22 cellular contexts compared by ENCODE assay signal in genomic region chr12:63752283-63752682, GRCh38. TPM values are rescaled to one million over a fixed set of nuclear protein-coding genes. Genes with fewer than 3 reads are reported as not detected.
DNase-seq lines count a peak whose midpoint lies in the region; ATAC-seq and TF ChIP-seq lines count a peak whose summit lies in the region.
"Had no signal": no experiment of that assay in that cellular context is flagged by ENCODE, and none has a peak within 500 bp of the region (broad histone marks: within the 10 kb centered on the region; RNA-seq: fewer than 3 reads in every experiment).

No MANE protein-coding gene starts in this region.

- ATAC-seq in GM18861 (IDR thresholded peaks at IDR 0.05; ENCODE audit: unreplicated experiment) (peak; percentile 58), right cardiac atrium (no peak), Right ventricle myocardium superior (ENCODE audit: poor library complexity) (no peak)
- ATAC-seq in activated naive CD8-positive, alpha-beta T cell treated with anti-CD3 and anti-CD28 coated beads, Interleukin-2, amount 10 ng/mL, durations not matched to agents 7 days and 5 days (ENCODE audit: low read depth) = peak; percentile 78
- ATAC-seq: body of pancreas; foreskin keratinocyte; naive thymus-derived CD4-positive, alpha-beta T cell; pancreas; T-helper 17 cell had no signal

- no peaks in the 10 kb centered on the region for H3K36me3 ChIP-seq in BLaER1 treated with 17β-estradiol and CSF1 and Interleukin-3, amounts not matched to agents 10 nM and 100 nM
- H3K36me3 ChIP-seq: colonic mucosa, pancreas, suprapubic skin had no signal

- H3K27ac Mint-ChIP-seq in activated naive CD8-positive, alpha-beta T cell treated with anti-CD3 and anti-CD28 coated beads, Interleukin-2, amount 10 ng/mL, durations not matched to agents 7 days and 5 days = no peak overlapping the region
- no peak overlapping the region for H3K27ac Mint-ChIP-seq in progenitor cell of endocrine pancreas
- H3K27ac Mint-ChIP-seq: activated B cell treated with CpG ODN at 0.5 μM for 24 hours; memory B cell; naive thymus-derived CD4-positive, alpha-beta T cell; T-helper 17 cell had no signal

- H3K36me3 Mint-ChIP-seq in activated naive CD8-positive, alpha-beta T cell treated with anti-CD3 and anti-CD28 coated beads, Interleukin-2, amount 10 ng/mL, durations not matched to agents 7 days and 5 days = no peaks in the 10 kb centered on the region
- no peaks in the 10 kb centered on the region for H3K36me3 Mint-ChIP-seq in progenitor cell of endocrine pancreas (ENCODE audit: insufficient read depth)
- H3K36me3 Mint-ChIP-seq: memory B cell; naive thymus-derived CD4-positive, alpha-beta T cell had no signal

- H3K9ac ChIP-seq in BLaER1 treated with 17β-estradiol and CSF1 and Interleukin-3, amounts not matched to agents 10 nM and 100 nM = no peak overlapping the region

- H3K27ac ChIP-seq in BLaER1 treated with 17β-estradiol and CSF1 and Interleukin-3, amounts not matched to agents 10 nM and 100 nM = peak overlapping the region in 3 of 11 experiments; percentile 0 to 34 (median 30); a peak in 3 of 22 replicates
- no peak overlapping the region for H3K27ac ChIP-seq in right cardiac atrium (ENCODE audit: low read length)
- H3K27ac ChIP-seq: body of pancreas, colonic mucosa, foreskin keratinocyte, pancreas, suprapubic skin had no signal

- no peak for TF ChIP-seq CTCF in progenitor cell of endocrine pancreas (IDR thresholded peaks at IDR 0.05; ENCODE audit: unreplicated experiment)

- no peak overlapping the region for H3K4me3 ChIP-seq in BLaER1 treated with 17β-estradiol and CSF1 and Interleukin-3, amounts not matched to agents 10 nM and 100 nM
- H3K4me3 ChIP-seq in Jurkat, Clone E6-1 (ENCODE audit: low read length) = no peak overlapping the region
- H3K4me3 ChIP-seq in right cardiac atrium (ENCODE audit: low read length) = no peak overlapping the region
- H3K4me3 ChIP-seq: body of pancreas, colonic mucosa, pancreas, suprapubic skin had no signal

- H3K27me3 ChIP-seq in BLaER1 treated with 17β-estradiol and CSF1 and Interleukin-3, amounts not matched to agents 10 nM and 100 nM = no peaks in the 10 kb centered on the region
- no peaks in the 10 kb centered on the region for H3K27me3 ChIP-seq in right cardiac atrium (ENCODE audit: control insufficient read depth, insufficient read depth)
- H3K27me3 ChIP-seq: body of pancreas, colonic mucosa, pancreas, suprapubic skin had no signal

- 50% methylated on average over 2 of the region's 2 CpGs for WGBS in right cardiac atrium

- peaks cover 9% of the 10 kb centered on the region for H3K4me1 Mint-ChIP-seq in activated naive CD8-positive, alpha-beta T cell treated with anti-CD3 and anti-CD28 coated beads, Interleukin-2, amount 10 ng/mL, durations not matched to agents 7 days and 5 days
- peaks cover 4% of the 10 kb centered on the region for H3K4me1 Mint-ChIP-seq in progenitor cell of endocrine pancreas (ENCODE audit: low read depth)
- H3K4me1 Mint-ChIP-seq: activated B cell treated with CpG ODN at 0.5 μM for 24 hours, memory B cell had no signal

- no peaks in the 10 kb centered on the region for H3K9me3 ChIP-seq in BLaER1 treated with 17β-estradiol and CSF1 and Interleukin-3, amounts not matched to agents 10 nM and 100 nM (replicated peaks in 1 of 11)
- no peaks in the 10 kb centered on the region for H3K9me3 ChIP-seq in right cardiac atrium (ENCODE audit: control insufficient read depth, low read length)
- H3K9me3 ChIP-seq: body of pancreas, colonic mucosa, pancreas, suprapubic skin had no signal

- POLR2A ChIA-PET in activated naive CD8-positive, alpha-beta T cell treated with anti-CD3 and anti-CD28 coated beads, Interleukin-2, amount 10 ng/mL, durations not matched to agents 7 days and 5 days (lab: Charles Lee) = no interaction called here

- peaks cover 0 to 13% (median 10%) of the 10 kb centered on the region in 10 experiments; a peak in 17 of 20 replicates for H3K4me1 ChIP-seq in BLaER1 treated with 17β-estradiol and CSF1 and Interleukin-3, amounts not matched to agents 10 nM and 100 nM
- H3K4me1 ChIP-seq in right cardiac atrium (ENCODE audit: control insufficient read depth, insufficient read depth, low read length) = no peaks in the 10 kb centered on the region
- H3K4me1 ChIP-seq: body of pancreas, colonic mucosa, foreskin keratinocyte, pancreas, suprapubic skin had no signal

- peaks cover 10% of the 10 kb centered on the region for H3K27me3 Mint-ChIP-seq in activated naive CD8-positive, alpha-beta T cell treated with anti-CD3 and anti-CD28 coated beads, Interleukin-2, amount 10 ng/mL, durations not matched to agents 7 days and 5 days
- H3K27me3 Mint-ChIP-seq in progenitor cell of endocrine pancreas = no peaks in the 10 kb centered on the region

- H4K20me1 ChIP-seq in BLaER1 treated with 17β-estradiol and CSF1 and Interleukin-3, amounts not matched to agents 10 nM and 100 nM = no peaks in the 10 kb centered on the region

- DNase-seq in Jurkat, Clone E6-1 (ENCODE audit: low read depth, low spot score) = peak; percentile 10
- peak; percentile 34 for DNase-seq in activated naive CD8-positive, alpha-beta T cell treated with anti-CD3 and anti-CD28 coated beads, Interleukin-2, amount 10 ng/mL, durations not matched to agents 7 days and 5 days
- DNase-seq in progenitor cell of endocrine pancreas (ENCODE audit: low spot score, unreplicated experiment) = no peak
- no peak for DNase-seq in right cardiac atrium
- no peak for DNase-seq in SKM-1 treated with dmso at 0.1 percent for 144 hours (lab: John Stamatoyannopoulos, UW; ENCODE audit: unreplicated experiment)
- no peak for DNase-seq in Right ventricle myocardium superior
- DNase-seq: activated B cell treated with CpG ODN at 0.5 μM for 24 hours; body of pancreas; colonic mucosa; COR-L47; foreskin keratinocyte; naive thymus-derived CD4-positive, alpha-beta T cell; NCI-H2081; NCI-H510A treated with DMSO at 0.1 percent for 48 hours; pancreas; SHP77 treated with DMSO at 0.1 percent for 48 hours; stimulated activated CD4-positive, alpha-beta T cell treated with anti-CD3 and anti-CD28 coated beads, Interleukin-4, amount 100 ng/mL, for 1 hour; T-helper 17 cell had no signal

- intact Hi-C loops in right cardiac atrium (cut with DNase I) = no loop called here
- intact Hi-C loops in Right ventricle myocardium superior (cut with DNase I) = no loop called here

- H3K4me3 Mint-ChIP-seq in activated naive CD8-positive, alpha-beta T cell treated with anti-CD3 and anti-CD28 coated beads, Interleukin-2, amount 10 ng/mL, durations not matched to agents 7 days and 5 days = no peak overlapping the region
- H3K4me3 Mint-ChIP-seq in progenitor cell of endocrine pancreas (ENCODE audit: low read depth) = no peak overlapping the region
- H3K4me3 Mint-ChIP-seq: activated B cell treated with CpG ODN at 0.5 μM for 24 hours; memory B cell; naive thymus-derived CD4-positive, alpha-beta T cell; T-helper 17 cell had no signal

- H3K4me2 ChIP-seq in BLaER1 treated with 17β-estradiol and CSF1 and Interleukin-3, amounts not matched to agents 10 nM and 100 nM = peak overlapping the region in 9 of 11 experiments; percentile 39 to 71 (median 55); a peak in 16 of 22 replicates

- H3K9me3 Mint-ChIP-seq in activated naive CD8-positive, alpha-beta T cell treated with anti-CD3 and anti-CD28 coated beads, Interleukin-2, amount 10 ng/mL, durations not matched to agents 7 days and 5 days = no peaks in the 10 kb centered on the region
- no peaks in the 10 kb centered on the region for H3K9me3 Mint-ChIP-seq in progenitor cell of endocrine pancreas (ENCODE audit: low read depth)
- H3K9me3 Mint-ChIP-seq: activated B cell treated with CpG ODN at 0.5 μM for 24 hours; memory B cell; naive thymus-derived CD4-positive, alpha-beta T cell had no signal

RNA-seq across cellular contexts. Expression of gene RXYLT1, which starts 27.4 kb away (rescaled TPM):
- 24.7 TPM for polyA plus RNA-seq in Jurkat, Clone E6-1 (2012; ENCODE audit: insufficient read depth, insufficient read length)
- 10 to 100 TPM; 12.9 to 15.6 TPM for total RNA-seq in activated naive CD8-positive, alpha-beta T cell treated with anti-CD3 and anti-CD28 coated beads, Interleukin-2, amount 10 ng/mL, durations not matched to agents 7 days and 5 days
- 13.9 and 14.7 TPM in 2 replicates for total RNA-seq in progenitor cell of endocrine pancreas
- 10 to 100 TPM; 14.6 to 21.3 (median 15.3) TPM for total RNA-seq in right cardiac atrium
- polyA plus RNA-seq in right cardiac atrium = 12.6 TPM
- 14.3 TPM for total RNA-seq in Right ventricle myocardium superior

Comparison
In these comparisons a context has a peak if more than half of its experiments do, and no peak if none do; other contexts are left out.
1. ATAC-seq: peak in GM18861 (single experiment) and activated naive CD8-positive, alpha-beta T cell treated with anti-CD3 and anti-CD28 coated beads, Interleukin-2, amount 10 ng/mL, durations not matched to agents 7 days and 5 days (single experiment); none in right cardiac atrium (0 of 2) and Right ventricle myocardium superior (single experiment).
2. DNase-seq: peak in Jurkat, Clone E6-1 (single experiment) and activated naive CD8-positive, alpha-beta T cell treated with anti-CD3 and anti-CD28 coated beads, Interleukin-2, amount 10 ng/mL, durations not matched to agents 7 days and 5 days (single experiment); none in progenitor cell of endocrine pancreas (single experiment), right cardiac atrium (0 of 3), SKM-1 treated with dmso at 0.1 percent for 144 hours (single experiment) and Right ventricle myocardium superior (single experiment).